Comparison of ENCODE assay signal across 1 cellular context in the genomic region with DNA sequence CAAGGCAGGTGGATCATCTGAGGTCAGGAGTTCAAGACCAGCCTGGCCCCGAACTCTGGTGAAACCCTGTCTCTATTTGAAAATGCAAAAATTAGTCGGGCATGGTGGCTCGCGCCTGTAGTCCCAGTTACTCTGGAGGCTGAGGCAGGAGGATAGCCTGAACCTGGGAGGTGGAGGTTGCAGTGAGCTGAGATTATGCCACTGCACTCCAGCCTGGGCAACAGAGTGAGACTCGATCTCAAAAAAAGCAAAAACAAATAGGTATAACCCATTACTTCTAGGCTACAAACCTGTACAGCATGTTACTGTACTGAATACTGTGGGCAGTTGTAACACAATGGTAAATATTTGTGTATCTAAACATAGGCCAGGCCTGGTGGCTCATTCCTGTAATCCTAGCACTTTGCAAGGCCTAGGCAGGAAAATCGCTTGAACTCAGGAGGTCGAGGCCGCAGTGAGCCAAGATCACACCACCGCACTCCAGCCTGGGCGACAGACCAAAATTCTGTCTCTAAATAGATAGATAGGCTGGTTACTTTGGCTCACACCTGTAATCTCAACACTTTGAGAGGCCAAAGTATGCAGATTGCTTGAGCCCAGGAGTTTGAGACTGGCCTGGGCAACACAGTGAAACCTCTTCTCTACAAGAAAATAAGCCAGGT.
TF ChIP-seq lines count a peak whose summit lies in the region.

No MANE protein-coding gene starts in this region.

TF ChIP-seq in GM12878, 131 proteins besides CTCF, POLR2A, EP300 and RAD21:
- TF ChIP-seq, protein P1, sequence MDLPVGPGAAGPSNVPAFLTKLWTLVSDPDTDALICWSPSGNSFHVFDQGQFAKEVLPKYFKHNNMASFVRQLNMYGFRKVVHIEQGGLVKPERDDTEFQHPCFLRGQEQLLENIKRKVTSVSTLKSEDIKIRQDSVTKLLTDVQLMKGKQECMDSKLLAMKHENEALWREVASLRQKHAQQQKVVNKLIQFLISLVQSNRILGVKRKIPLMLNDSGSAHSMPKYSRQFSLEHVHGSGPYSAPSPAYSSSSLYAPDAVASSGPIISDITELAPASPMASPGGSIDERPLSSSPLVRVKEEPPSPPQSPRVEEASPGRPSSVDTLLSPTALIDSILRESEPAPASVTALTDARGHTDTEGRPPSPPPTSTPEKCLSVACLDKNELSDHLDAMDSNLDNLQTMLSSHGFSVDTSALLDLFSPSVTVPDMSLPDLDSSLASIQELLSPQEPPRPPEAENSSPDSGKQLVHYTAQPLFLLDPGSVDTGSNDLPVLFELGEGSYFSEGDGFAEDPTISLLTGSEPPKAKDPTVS (IDR thresholded peaks at IDR 0.05; ENCODE audit: low read depth, low read length) = no peak
- TF ChIP-seq IRF4 (IDR thresholded peaks at IDR 0.05; ENCODE audit: low read depth, low read length) = no peak
- TF ChIP-seq HDAC2 (IDR thresholded peaks at IDR 0.05) = no peak
- TF ChIP-seq ESRRA (IDR thresholded peaks at IDR 0.05; ENCODE audit: low read length) = no peak
- no peak for TF ChIP-seq RB1 (IDR thresholded peaks at IDR 0.05; ENCODE audit: borderline replicate concordance)
